In the genomic region with DNA sequence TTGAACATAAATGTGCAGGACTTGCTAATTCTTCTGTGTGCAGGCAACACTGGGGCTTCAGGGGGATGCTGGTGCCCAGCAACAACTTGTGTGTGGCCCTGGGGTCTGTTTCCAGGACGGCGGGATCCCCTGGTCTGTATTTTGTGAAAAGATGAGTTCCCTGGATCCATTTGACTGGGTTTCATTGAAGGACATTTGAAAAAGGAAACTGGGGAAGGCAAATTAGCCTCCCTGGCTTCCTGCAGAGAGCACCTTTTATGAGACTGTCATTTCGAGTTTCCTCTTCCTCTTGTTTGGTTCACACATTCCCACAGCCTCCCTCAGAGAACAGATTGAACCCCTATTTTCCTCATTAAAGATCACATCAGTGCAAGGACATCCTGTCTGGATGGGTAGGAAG, we compare ENCODE assay signal across 34 cellular contexts.
"Had no signal": no experiment of that assay in that cellular context is flagged by ENCODE, and none has a peak within 500 bp of the region (broad histone marks: within the 10 kb centered on the region; RNA-seq: fewer than 3 reads in every experiment).

No MANE protein-coding gene starts in this region.

- H3K27ac Mint-ChIP-seq: activated B cell treated with CpG ODN at 0.5 μM for 24 hours; activated CD4-positive, alpha-beta memory T cell treated with anti-CD3 and anti-CD28 coated beads for 36 hours; activated naive CD4-positive, alpha-beta T cell treated with anti-CD3 and anti-CD28 coated beads, Interleukin-2, amount 10 ng/mL, durations not matched to agents 7 days and 5 days; activated naive CD8-positive, alpha-beta T cell; activated naive CD8-positive, alpha-beta T cell treated with anti-CD3 and anti-CD28 coated beads, Interleukin-2, amount 50 U/mL, for 24 hours; brain had no signal

- DNase-seq: activated B cell treated with CpG ODN at 0.5 μM for 24 hours; activated CD4-positive, alpha-beta memory T cell treated with anti-CD3 and anti-CD28 coated beads for 36 hours; activated CD4-positive, alpha-beta T cell treated with anti-CD3 and anti-CD28 coated beads for 4 hours; activated CD4-positive, alpha-beta T cell treated with anti-CD3 and anti-CD28 coated beads, Interleukin-2, amount 50 U/mL, for 1 hour; activated CD4-positive, CD25-positive, alpha-beta regulatory T cell treated with anti-CD3 and anti-CD28 coated beads, Interleukin-2, amount 50 U/mL, for 72 hours; activated CD8-positive, alpha-beta memory T cell treated with anti-CD3 and anti-CD28 coated beads, Interleukin-2, amount 50 U/mL, for 48 hours; activated effector memory CD4-positive, alpha-beta T cell treated with Interleukin-2 at 50 U/mL for 16 hours; activated naive CD4-positive, alpha-beta T cell treated with anti-CD3 and anti-CD28 coated beads, Interleukin-2, amount 10 ng/mL, durations not matched to agents 7 days and 5 days; activated naive CD8-positive, alpha-beta T cell treated with anti-CD3 and anti-CD28 coated beads, Interleukin-2, amount 50 U/mL, for 24 hours; activated T-cell treated with anti-CD3 and anti-CD28 coated beads, Interleukin-2, amount 50 U/mL, for 48 hours; anterior cingulate cortex; central memory CD4-positive, alpha-beta T cell; MG63; MV-4-11; NCI-H1092; NCI-H146; NCI-H187; NCI-H2029 treated with DMSO at 0.1 percent for 48 hours; NCI-H2107; NCI-H2171; NCI-H510A treated with DMSO at 0.1 percent for 48 hours; NCI-H526 treated with DMSO at 0.1 percent for 48 hours; NCI-H82; PC-3; SW 1271; T-helper 1 cell; T-helper 2 cell; T-helper 9 cell had no signal

- H3K27me3 Mint-ChIP-seq: activated CD4-positive, alpha-beta memory T cell treated with anti-CD3 and anti-CD28 coated beads for 36 hours; activated naive CD8-positive, alpha-beta T cell; activated naive CD8-positive, alpha-beta T cell treated with anti-CD3 and anti-CD28 coated beads, Interleukin-2, amount 50 U/mL, for 24 hours had no signal

- H3K4me1 Mint-ChIP-seq: activated naive CD4-positive, alpha-beta T cell treated with anti-CD3 and anti-CD28 coated beads, Interleukin-2, amount 10 ng/mL, durations not matched to agents 7 days and 5 days; activated naive CD8-positive, alpha-beta T cell treated with anti-CD3 and anti-CD28 coated beads, Interleukin-2, amount 50 U/mL, for 24 hours; brain had no signal

- H3K9me3 Mint-ChIP-seq: activated B cell treated with CpG ODN at 0.5 μM for 24 hours; activated CD4-positive, alpha-beta memory T cell treated with anti-CD3 and anti-CD28 coated beads for 36 hours; activated naive CD4-positive, alpha-beta T cell treated with anti-CD3 and anti-CD28 coated beads, Interleukin-2, amount 10 ng/mL, durations not matched to agents 7 days and 5 days; activated naive CD8-positive, alpha-beta T cell treated with anti-CD3 and anti-CD28 coated beads, Interleukin-2, amount 50 U/mL, for 24 hours; brain had no signal

- H3K36me3 ChIP-seq: MG63 had no signal

- H3K9me3 ChIP-seq: MG63 had no signal

- H3K4me3 Mint-ChIP-seq: activated B cell treated with CpG ODN at 0.5 μM for 24 hours; activated CD4-positive, alpha-beta memory T cell treated with anti-CD3 and anti-CD28 coated beads for 36 hours; activated naive CD4-positive, alpha-beta T cell treated with anti-CD3 and anti-CD28 coated beads, Interleukin-2, amount 10 ng/mL, durations not matched to agents 7 days and 5 days; activated naive CD8-positive, alpha-beta T cell; activated naive CD8-positive, alpha-beta T cell treated with anti-CD3 and anti-CD28 coated beads, Interleukin-2, amount 50 U/mL, for 24 hours; brain had no signal

- H3K27me3 ChIP-seq: MG63 had no signal

- H3K27ac ChIP-seq: RWPE1, VCaP had no signal

- H3K36me3 Mint-ChIP-seq: activated CD4-positive, alpha-beta memory T cell treated with anti-CD3 and anti-CD28 coated beads for 36 hours; activated naive CD4-positive, alpha-beta T cell treated with anti-CD3 and anti-CD28 coated beads, Interleukin-2, amount 10 ng/mL, durations not matched to agents 7 days and 5 days; activated naive CD8-positive, alpha-beta T cell; brain had no signal

- ATAC-seq: activated naive CD8-positive, alpha-beta T cell treated with anti-CD3 and anti-CD28 coated beads, Interleukin-2, amount 50 U/mL, for 24 hours; K562; PC-3; Right ventricle myocardium inferior had no signal

- H3K4me3 ChIP-seq: K562, MG63 had no signal
